Comparison of ENCODE assay signal across 25 cellular contexts in genomic region chr13:113500530-113501265, GRCh38.
"Had no signal": no experiment of that assay in that cellular context is flagged by ENCODE, and none has a peak within 500 bp of the region (broad histone marks: within the 10 kb centered on the region; RNA-seq: fewer than 3 reads in every experiment).

No MANE protein-coding gene starts in this region.

- H3K9me3 ChIP-seq: ascending aorta, body of pancreas, MG63, Peyer's patch had no signal

- H3K27ac Mint-ChIP-seq: activated CD8-positive, alpha-beta T cell treated with anti-CD3 and anti-CD28 coated beads, Interleukin-2, amount 10 ng/mL, durations not matched to agents 7 days and 5 days; activated naive CD4-positive, alpha-beta T cell treated with anti-CD3 and anti-CD28 coated beads, Interleukin-2, amount 50 U/mL, for 72 hours; activated naive CD8-positive, alpha-beta T cell treated with anti-CD3 and anti-CD28 coated beads, Interleukin-2, amount 50 U/mL, for 24 hours; T-helper 1 cell treated with Interleukin-12 subunit alpha and Interleukin-12 subunit beta and Interleukin-4 antibody, amounts not matched to agents 30 μg/mL and 1 μg/mL, for 36 hours; WTC11 had no signal

- ATAC-seq: activated CD8-positive, alpha-beta T cell treated with anti-CD3 and anti-CD28 coated beads, Interleukin-2, amount 10 ng/mL, durations not matched to agents 7 days and 5 days; activated naive CD4-positive, alpha-beta T cell treated with anti-CD3 and anti-CD28 coated beads, Interleukin-2, amount 50 U/mL, for 72 hours; activated naive CD8-positive, alpha-beta T cell treated with anti-CD3 and anti-CD28 coated beads, Interleukin-2, amount 50 U/mL, for 24 hours; body of pancreas; WTC11 had no signal

- H3K4me3 ChIP-seq: ascending aorta, body of pancreas, MG63, Peyer's patch had no signal

- H3K9me3 Mint-ChIP-seq: activated naive CD4-positive, alpha-beta T cell treated with anti-CD3 and anti-CD28 coated beads, Interleukin-2, amount 50 U/mL, for 72 hours; activated naive CD8-positive, alpha-beta T cell treated with anti-CD3 and anti-CD28 coated beads, Interleukin-2, amount 50 U/mL, for 24 hours; T-helper 1 cell treated with Interleukin-12 subunit alpha and Interleukin-12 subunit beta and Interleukin-4 antibody, amounts not matched to agents 30 μg/mL and 1 μg/mL, for 36 hours; WTC11 had no signal

- H3K27me3 ChIP-seq: ascending aorta, body of pancreas, MG63, Peyer's patch had no signal

- H3K4me3 Mint-ChIP-seq: activated CD8-positive, alpha-beta T cell treated with anti-CD3 and anti-CD28 coated beads, Interleukin-2, amount 10 ng/mL, durations not matched to agents 7 days and 5 days; activated naive CD8-positive, alpha-beta T cell treated with anti-CD3 and anti-CD28 coated beads, Interleukin-2, amount 50 U/mL, for 24 hours; T-helper 1 cell treated with Interleukin-12 subunit alpha and Interleukin-12 subunit beta and Interleukin-4 antibody, amounts not matched to agents 30 μg/mL and 1 μg/mL, for 36 hours; WTC11 had no signal

- DNase-seq: activated CD4-positive, alpha-beta T cell treated with anti-CD3 and anti-CD28 coated beads for 48 hours; activated CD4-positive, alpha-beta T cell treated with anti-CD3 and anti-CD28 coated beads, Interleukin-2, amount 50 U/mL, for 4 hours; activated CD4-positive, CD25-positive, alpha-beta regulatory T cell treated with anti-CD3 and anti-CD28 coated beads, Interleukin-2, amount 50 U/mL, for 72 hours; activated CD8-positive, alpha-beta memory T cell treated with anti-CD3 and anti-CD28 coated beads, Interleukin-2, amount 50 U/mL, for 48 hours; activated CD8-positive, alpha-beta T cell treated with anti-CD3 and anti-CD28 coated beads, Interleukin-2, amount 10 ng/mL, durations not matched to agents 7 days and 5 days; activated naive CD4-positive, alpha-beta T cell treated with Interleukin-2 at 50 U/mL for 16 hours; activated naive CD8-positive, alpha-beta T cell treated with anti-CD3 and anti-CD28 coated beads, Interleukin-2, amount 50 U/mL, for 24 hours; activated T-cell treated with anti-CD3 and anti-CD28 coated beads, Interleukin-2, amount 50 U/mL, for 1 hour; amniotic stem cell; body of pancreas; MG63; MV-4-11; NCI-H1092 treated with DMSO at 0.1 percent for 48 hours; NCI-H1417 treated with DMSO at 0.1 percent for 48 hours; NCI-H1694 treated with DMSO at 0.1 percent for 48 hours; NCI-H2029 treated with DMSO at 0.1 percent for 48 hours; NCI-H446; NCI-H524; Peyer's patch; SHP77 treated with DMSO at 0.1 percent for 48 hours had no signal

- H3K27ac ChIP-seq: ascending aorta, body of pancreas, Peyer's patch, RWPE1 had no signal

- H3K27me3 Mint-ChIP-seq: activated naive CD8-positive, alpha-beta T cell treated with anti-CD3 and anti-CD28 coated beads, Interleukin-2, amount 50 U/mL, for 24 hours had no signal
